9 cellular contexts compared by ENCODE assay signal in the genomic region with DNA sequence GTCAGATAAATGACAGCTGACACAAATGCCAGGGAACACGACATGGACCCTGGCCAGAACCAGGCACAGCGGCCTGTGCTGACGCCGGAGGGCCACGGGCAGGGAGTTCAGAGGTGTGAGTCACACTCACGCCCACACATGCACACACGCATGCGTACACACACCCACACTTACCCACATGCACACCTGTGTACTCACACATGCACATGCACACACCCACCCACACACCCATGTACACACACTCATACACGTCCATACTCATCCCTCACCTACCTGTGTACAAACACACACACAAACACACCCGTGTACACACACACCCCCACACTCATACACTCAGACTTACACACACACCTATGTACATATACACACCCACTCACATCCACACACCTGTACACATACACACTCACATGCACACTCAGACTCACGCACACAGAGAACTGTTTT. TPM values are rescaled to one million over a fixed set of nuclear protein-coding genes. Genes with fewer than 3 reads are reported as not detected.
A peak's percentile ranks its signal among the peaks of the same experiment; 100 is the strongest.
DNase-seq lines count a peak whose midpoint lies in the region; TF ChIP-seq lines count a peak whose summit lies in the region.
"Had no signal": no experiment of that assay in that cellular context is flagged by ENCODE, and none has a peak within 500 bp of the region (broad histone marks: within the 10 kb centered on the region; RNA-seq: fewer than 3 reads in every experiment).

No MANE protein-coding gene starts in this region.

- no peak overlapping the region for H3K9ac ChIP-seq in trophoblast cell (ENCODE audit: low read length)

- no CpG with 5 or more reads among the region's 11 CpGs for WGBS in trophoblast cell (ENCODE audit: extremely low coverage, insufficient coverage, insufficient read length)
- 44 to 45% methylated on average over 11 of the region's 11 CpGs for WGBS in lower leg skin, 2 donors

- H4K12ac ChIP-seq in trophoblast cell (ENCODE audit: low read depth, low read length), result no peak overlapping the region

- H3K4me3 ChIP-seq in trophoblast cell (ENCODE audit: low read depth, low read length) (no peak overlapping the region), lower leg skin (ENCODE audit: low read depth, poor library complexity, severe bottlenecking) (no peak overlapping the region)

- TF ChIP-seq CTCF in lower leg skin (IDR thresholded peaks at IDR 0.05), result no peak

- in situ Hi-C loops in KBM-7 (cut with MboI; ENCODE audit: low pct_unique_long_range_greater_than_20kb, low sequenced_read_pairs), result no loop called here

- H3K27ac ChIP-seq in cingulate gyrus (ENCODE audit: low read depth, low read length) (peak overlapping the region; percentile 33), trophoblast cell (ENCODE audit: low read depth, low read length) (no peak overlapping the region)

- no peak overlapping the region for H3K18ac ChIP-seq in trophoblast cell (ENCODE audit: low read length)

- H3K14ac ChIP-seq in trophoblast cell (ENCODE audit: low read length), result no peak overlapping the region

- H3K4me1 ChIP-seq in trophoblast cell (ENCODE audit: control insufficient read depth in 1 of 2, insufficient read depth in 2 of 2, low read length in 2 of 2), result peaks cover 17% of the 10 kb centered on the region in 2 experiments

- peaks cover 25 to 27% of the 10 kb centered on the region in 2 experiments for H3K36me3 ChIP-seq in trophoblast cell (ENCODE audit: control insufficient read depth in 1 of 2, insufficient read depth in 2 of 2, low read length in 2 of 2)

- no peaks in the 10 kb centered on the region for H3K27me3 ChIP-seq in trophoblast cell (ENCODE audit: insufficient read depth, low read length)

- H3K4me2 ChIP-seq in trophoblast cell (ENCODE audit: low read length), result no peak overlapping the region

- no peak overlapping the region for H4K8ac ChIP-seq in trophoblast cell (ENCODE audit: low read depth, low read length)

- intact Hi-C loops in lower leg skin (cut with DNase I; ENCODE audit: low total_unique reads), result no loop called here

- no peak overlapping the region for H2AFZ ChIP-seq in trophoblast cell (ENCODE audit: insufficient read depth, low read length, poor library complexity)

- H3K79me1 ChIP-seq in trophoblast cell (ENCODE audit: low read length), result peaks cover 6% of the 10 kb centered on the region

- H3K4ac ChIP-seq in trophoblast cell (ENCODE audit: low read depth, low read length), result no peak overlapping the region

- peak; percentile 26 for DNase-seq in stimulated activated CD4-positive, alpha-beta T cell treated with anti-CD3 and anti-CD28 coated beads, Interleukin-2, amount 100 ng/mL, for 4 hours (ENCODE audit: low read depth)
- DNase-seq in stimulated activated CD4-positive, alpha-beta T cell treated with anti-CD3 and anti-CD28 coated beads, Interleukin-1b, Interleukin-23, amount 100 ng/mL, for 48 hours, result no peak
- DNase-seq in myocyte (ENCODE audit: low read depth), result peak; percentile 73
- DNase-seq in KBM-7, result no peak
- DNase-seq in trophoblast cell, result no peak
- DNase-seq in NCI-H2029 treated with DMSO at 0.1 percent for 48 hours (lab: John Stamatoyannopoulos, UW), result no peak
- no peak for DNase-seq in lower leg skin (ENCODE audit: low spot score in 2 of 2)
- DNase-seq: cortex of kidney had no signal

- H2AK5ac ChIP-seq in trophoblast cell (ENCODE audit: low read length), result no peak overlapping the region

- no peak overlapping the region for H2BK12ac ChIP-seq in trophoblast cell (ENCODE audit: low read length)

- H3K23ac ChIP-seq in trophoblast cell (ENCODE audit: low read length), result no peak overlapping the region

- H3K79me2 ChIP-seq in trophoblast cell (ENCODE audit: control insufficient read depth, insufficient read depth, low read length, poor library complexity), result peaks cover 25% of the 10 kb centered on the region

- no peak overlapping the region for H4K91ac ChIP-seq in trophoblast cell (ENCODE audit: low read depth, low read length)

- H2BK5ac ChIP-seq in trophoblast cell (ENCODE audit: low read depth, low read length, poor library complexity), result no peak overlapping the region

- no peak overlapping the region for H2BK120ac ChIP-seq in trophoblast cell (ENCODE audit: insufficient read depth, low read length, poor library complexity)

- TF ChIP-seq POLR2A in lower leg skin (IDR thresholded peaks at IDR 0.05), result no peak

- H3K9me3 ChIP-seq in trophoblast cell (ENCODE audit: insufficient read depth, low read depth, low read length), result peaks cover 3% of the 10 kb centered on the region

RNA-seq across cellular contexts. Expression of a gene that starts 40.4 kb away (rescaled TPM):
- 16.9 and 21.3 TPM in 2 replicates for total RNA-seq in myocyte
- 27.4 TPM for polyA plus RNA-seq in myocyte (2012)
- polyA plus RNA-seq in trophoblast cell (2013), result 225 and 236 TPM in 2 replicates
- 10 to 100 TPM; 16.9 to 25.8 (median 24.3) TPM for total RNA-seq in lower leg skin

Comparison
In these comparisons a context has a peak if more than half of its experiments do, and no peak if none do; other contexts are left out.
1. DNase-seq: peak in stimulated activated CD4-positive, alpha-beta T cell treated with anti-CD3 and anti-CD28 coated beads, Interleukin-2, amount 100 ng/mL, for 4 hours (single experiment) and myocyte (single experiment); none in stimulated activated CD4-positive, alpha-beta T cell treated with anti-CD3 and anti-CD28 coated beads, Interleukin-1b, Interleukin-23, amount 100 ng/mL, for 48 hours (single experiment), KBM-7 (single experiment), trophoblast cell (0 of 2), NCI-H2029 treated with DMSO at 0.1 percent for 48 hours (single experiment) and lower leg skin (0 of 2).